ENCODE assay signal across 10 cellular contexts in genomic region chr6:42880240-42880817, GRCh38. TPM values are rescaled to one million over a fixed set of nuclear protein-coding genes. Genes with fewer than 3 reads are reported as not detected.
DNase-seq lines count a peak whose midpoint lies in the region; ATAC-seq, FAIRE-seq and TF ChIP-seq lines count a peak whose summit lies in the region.
"Not testable (repeated sequence)": the region's sequence is repeated elsewhere in the genome, so short reads cannot be mapped to it uniquely, and the experiment has no call there.
"Had no signal": no experiment of that assay in that cellular context is flagged by ENCODE, and none has a peak within 500 bp of the region (broad histone marks: within the 10 kb centered on the region; RNA-seq: fewer than 3 reads in every experiment).

No MANE protein-coding gene starts in this region.

- H3K27me3 ChIP-seq in BLaER1 treated with 17β-estradiol and CSF1 and Interleukin-3, amounts not matched to agents 10 nM and 100 nM; IMR-90 (ENCODE audit: control insufficient read depth, insufficient read depth, low read length); WERI-Rb-1 (ENCODE audit: insufficient read depth, low read depth, severe bottlenecking); astrocyte (ENCODE audit: insufficient read depth, low read length); kidney epithelial cell (ENCODE audit: control insufficient read depth, insufficient read depth, low read length); neuron (ENCODE audit: insufficient read depth, low read length); subcutaneous abdominal adipose tissue (ENCODE audit: control insufficient read depth in 5 of 5, insufficient read depth in 4 of 5, low read length in 5 of 5): not testable (repeated sequence)

- in situ Hi-C loops in IMR-90 (cut with MboI; ENCODE audit: low sequenced_read_pairs), result loop anchor here (25.0 kb wide), 1 partner anchor 793 kb away; no protein-coding TSS in a partner anchor

- H4K5ac ChIP-seq in IMR-90 (ENCODE audit: low read depth, low read length), result peak overlapping the region; percentile 73

- H2BK120ac ChIP-seq in IMR-90 (ENCODE audit: low read depth, low read length), result peak overlapping the region; percentile 37; the same call in 1 of the 2 replicates

- not testable (repeated sequence) for TF ChIP-seq RAD21 in IMR-90 (IDR thresholded peaks at IDR 0.05; ENCODE audit: low read length)

- not testable (repeated sequence) for H3K9me3 ChIP-seq in BLaER1 treated with 17β-estradiol and CSF1 and Interleukin-3, amounts not matched to agents 10 nM and 100 nM (replicated peaks in 1 of 11); IMR-90 (ENCODE audit: control insufficient read depth, insufficient read depth, low read length); WERI-Rb-1 (ENCODE audit: severe bottlenecking); astrocyte (ENCODE audit: insufficient read depth, low read depth, low read length); neuron (ENCODE audit: low read length); subcutaneous abdominal adipose tissue (ENCODE audit: control insufficient read depth in 5 of 5, low read length in 5 of 5)

- not testable (repeated sequence) for H3K18ac ChIP-seq in IMR-90 (ENCODE audit: low read depth, low read length)

- H3K4me1 ChIP-seq in BLaER1 treated with 17β-estradiol and CSF1 and Interleukin-3, amounts not matched to agents 10 nM and 100 nM, result peaks cover 23 to 37% (median 31%) of the 10 kb centered on the region in 10 experiments
- not testable (repeated sequence) for H3K4me1 ChIP-seq in IMR-90 (ENCODE audit: control insufficient read depth, insufficient read depth, low read length); astrocyte (ENCODE audit: insufficient read depth, low read length); neuron (ENCODE audit: insufficient read depth, low read length)
- H3K4me1 ChIP-seq in subcutaneous abdominal adipose tissue (ENCODE audit: control insufficient read depth in 5 of 5, insufficient read depth in 5 of 5, low read length in 5 of 5), result peaks cover 0 to 27% (median 23%) of the 10 kb centered on the region in 5 donors

- H3K4ac ChIP-seq in IMR-90 (ENCODE audit: low read depth, low read length), result peak overlapping the region; percentile 100

- not testable (repeated sequence) for H3K27me3 Mint-ChIP-seq in astrocyte (ENCODE audit: low read depth, unreplicated experiment)

- TF ChIP-seq CTCF in IMR-90 (conservative IDR thresholded peaks at IDR 0.05; ENCODE audit: low read depth, low read length); WERI-Rb-1 (IDR thresholded peaks at IDR 0.05; ENCODE audit: low read depth, low read length); astrocyte (IDR thresholded peaks at IDR 0.05; ENCODE audit: insufficient read depth, low read depth, low read length); kidney epithelial cell (IDR thresholded peaks at IDR 0.05; ENCODE audit: insufficient read depth, low read length, poor library complexity, severe bottlenecking): not testable (repeated sequence)

- not testable (repeated sequence) for FAIRE-seq in astrocyte (lab: Jason Lieb, UNC)

- H2BK20ac ChIP-seq in IMR-90 (ENCODE audit: low read depth, low read length), result not testable (repeated sequence)

- peak overlapping the region; percentile 100 for H3K27ac Mint-ChIP-seq in astrocyte (ENCODE audit: unreplicated experiment)

- H3K36me3 Mint-ChIP-seq in astrocyte (ENCODE audit: low read depth, unreplicated experiment), result not testable (repeated sequence)

- H3K79me1 ChIP-seq in IMR-90 (ENCODE audit: low read depth in 1 of 2, low read length in 2 of 2), result peaks cover 20 to 37% of the 10 kb centered on the region in 2 experiments

- peak overlapping the region; percentile 78 for H2AK5ac ChIP-seq in IMR-90 (ENCODE audit: low read depth, low read length)

- H4K8ac ChIP-seq in IMR-90 (ENCODE audit: low read depth in 2 of 2, low read length in 2 of 2), result peak overlapping the region; percentile 97 to 98

- peak overlapping the region; percentile 98 for H2AFZ ChIP-seq in IMR-90 (replicated peaks; ENCODE audit: low read length, poor library complexity)
- peak overlapping the region; percentile 94 for H2AFZ ChIP-seq in astrocyte (ENCODE audit: low read depth, low read length)
- H2AFZ ChIP-seq in neuron (ENCODE audit: low read depth, low read length), result peak overlapping the region; percentile 90

- H3K79me2 ChIP-seq in astrocyte (ENCODE audit: insufficient read depth, low read length), result peaks cover 52% of the 10 kb centered on the region

- dilution Hi-C loops in IMR-90 (cut with HindIII; ENCODE audit: low sequenced_read_pairs, unreplicated experiment), result not testable (repeated sequence)

- H3K56ac ChIP-seq in IMR-90 (ENCODE audit: extremely low read depth, insufficient read depth, low read length), result peak overlapping the region; percentile 81

- H2BK5ac ChIP-seq in IMR-90 (ENCODE audit: low read depth, low read length, poor library complexity, severe bottlenecking), result peak overlapping the region; percentile 99

- H3K4me1 Mint-ChIP-seq in astrocyte (ENCODE audit: low read depth, unreplicated experiment), result not testable (repeated sequence)

- DNase-seq in IMR-90; WERI-Rb-1; astrocyte (ENCODE audit: low read depth); epithelial cell of prostate (ENCODE audit: low read depth, low spot score); kidney epithelial cell (ENCODE audit: low read depth): not testable (repeated sequence)

- H3K9me3 Mint-ChIP-seq in astrocyte (ENCODE audit: unreplicated experiment), result not testable (repeated sequence)

- peak overlapping the region; percentile 98 for H3K4me3 Mint-ChIP-seq in astrocyte (ENCODE audit: unreplicated experiment)

- ATAC-seq in IMR-90 (ENCODE audit: low read depth), result not testable (repeated sequence)

- intact Hi-C loops in IMR-90 (cut with micrococcal nuclease), result not testable (repeated sequence)

- peak overlapping the region; percentile 76 for H4K91ac ChIP-seq in IMR-90 (ENCODE audit: insufficient read depth, low read depth, low read length)

- peak overlapping the region; percentile 87 to 98 (median 95) for H3K9ac ChIP-seq in BLaER1 treated with 17β-estradiol and CSF1 and Interleukin-3, amounts not matched to agents 10 nM and 100 nM
- H3K9ac ChIP-seq in IMR-90 (ENCODE audit: low read depth, low read length) (peak overlapping the region; percentile 97), astrocyte (ENCODE audit: low read length) (peak overlapping the region; percentile 98), subcutaneous abdominal adipose tissue (ENCODE audit: low read length in 5 of 5) (peak overlapping the region; percentile 81 to 99 (median 90))

- peak overlapping the region; percentile 82 to 94 (median 87) for H3K4me2 ChIP-seq in BLaER1 treated with 17β-estradiol and CSF1 and Interleukin-3, amounts not matched to agents 10 nM and 100 nM
- peak overlapping the region; percentile 78 for H3K4me2 ChIP-seq in IMR-90 (ENCODE audit: low read depth, low read length)
- peak overlapping the region; percentile 87 for H3K4me2 ChIP-seq in astrocyte (ENCODE audit: low read length)

- peak overlapping the region; percentile 85 to 97 (median 92) for H3K27ac ChIP-seq in BLaER1 treated with 17β-estradiol and CSF1 and Interleukin-3, amounts not matched to agents 10 nM and 100 nM
- H3K27ac ChIP-seq in IMR-90 (ENCODE audit: insufficient read depth, low read length) (peak overlapping the region; percentile 99), WERI-Rb-1 (peak overlapping the region; percentile 94), astrocyte (ENCODE audit: low read depth, low read length) (peak overlapping the region; percentile 93), epithelial cell of prostate (peak overlapping the region; percentile 86), subcutaneous abdominal adipose tissue (ENCODE audit: low read depth, low read length) (peak overlapping the region; percentile 74)

- 15% methylated on average over 10 of the region's 25 CpGs; no CpG with 5 or more reads in 1 of the 2 experiments for WGBS in IMR-90 (ENCODE audit: extremely low coverage in 2 of 2, insufficient read length in 1 of 2), 2 experiments

- H3K4me3 ChIP-seq in BLaER1 treated with 17β-estradiol and CSF1 and Interleukin-3, amounts not matched to agents 10 nM and 100 nM, result peak overlapping the region; percentile 72 to 91 (median 85)
- H3K4me3 ChIP-seq in IMR-90 (ENCODE audit: insufficient read depth, low read depth, low read length) (peak overlapping the region; percentile 69), WERI-Rb-1 (ENCODE audit: low read depth, low read length) (peak overlapping the region; percentile 99), astrocyte (ENCODE audit: insufficient read depth, low read depth, low read length) (peak overlapping the region; percentile 87), kidney epithelial cell (ENCODE audit: low read depth, low read length) (peak overlapping the region; percentile 82), neuron (ENCODE audit: low read length) (peak overlapping the region; percentile 96), subcutaneous abdominal adipose tissue (ENCODE audit: low read depth in 1 of 5, low read length in 5 of 5) (peak overlapping the region; percentile 84 to 98 (median 85))

- POLR2A ChIA-PET in IMR-90 (lab: Charles Lee; ENCODE audit: unreplicated experiment), result interaction anchor here (0.6 to 1.2 kb wide), 5 partner anchors 9 to 183 kb away, joined by 3 to 12 read pairs (median 7); partner anchors contain the start of gene TBCC

- H3K9me1 ChIP-seq in IMR-90 (ENCODE audit: insufficient read depth, low read length), result not testable (repeated sequence)

- TSS peak; percentile 80 for BruUV-seq in IMR-90 (replicated peaks; lab: Mats Ljungman, UMichigan)

- H3K23ac ChIP-seq in IMR-90 (ENCODE audit: low read depth, low read length), result peak overlapping the region; percentile 95

- CTCF ChIA-PET in IMR-90 (lab: Yijun Ruan, JAX), result not testable (repeated sequence)

- peaks cover 41 to 49% (median 45%) of the 10 kb centered on the region in 11 experiments for H3K36me3 ChIP-seq in BLaER1 treated with 17β-estradiol and CSF1 and Interleukin-3, amounts not matched to agents 10 nM and 100 nM
- H3K36me3 ChIP-seq in IMR-90 (ENCODE audit: control insufficient read depth, insufficient read depth, low read length), result peaks cover 27% of the 10 kb centered on the region
- H3K36me3 ChIP-seq in WERI-Rb-1, result peaks cover 52% of the 10 kb centered on the region
- H3K36me3 ChIP-seq in astrocyte (ENCODE audit: insufficient read depth, low read length), result peaks cover 22% of the 10 kb centered on the region
- H3K36me3 ChIP-seq in kidney epithelial cell (ENCODE audit: control insufficient read depth, insufficient read depth, low read length), result not testable (repeated sequence)
- peaks cover 30% of the 10 kb centered on the region for H3K36me3 ChIP-seq in neuron (ENCODE audit: insufficient read depth, low read length)
- H3K36me3 ChIP-seq in subcutaneous abdominal adipose tissue (ENCODE audit: control insufficient read depth in 5 of 5, insufficient read depth in 5 of 5, low read length in 5 of 5), result peaks cover 12 to 26% (median 24%) of the 10 kb centered on the region in 5 donors

- peaks cover 11 to 45% (median 37%) of the 10 kb centered on the region in 11 experiments; a peak in 18 of 22 replicates for H4K20me1 ChIP-seq in BLaER1 treated with 17β-estradiol and CSF1 and Interleukin-3, amounts not matched to agents 10 nM and 100 nM
- not testable (repeated sequence) for H4K20me1 ChIP-seq in IMR-90 (ENCODE audit: insufficient read depth, low read length)
- H4K20me1 ChIP-seq in astrocyte (ENCODE audit: insufficient read depth, low read length), result peaks cover 26% of the 10 kb centered on the region

- H2BK15ac ChIP-seq in IMR-90 (ENCODE audit: low read depth, low read length), result not testable (repeated sequence)

- peak overlapping the region; percentile 99 for H3K14ac ChIP-seq in IMR-90 (replicated peaks; ENCODE audit: low read depth, low read length)

- H2AK9ac ChIP-seq in IMR-90 (replicated peaks; ENCODE audit: low read depth, low read length, poor library complexity), result peak overlapping the region; percentile 100

- TF ChIP-seq POLR2A in IMR-90 (IDR thresholded peaks at IDR 0.05; ENCODE audit: low read depth, low read length), result not testable (repeated sequence)

RNA-seq across cellular contexts. Expression of gene RPL7L1, which starts 0.9 kb away (rescaled TPM):
- total RNA-seq in IMR-90 (2012; rRNA removed) (112 and 125 TPM in 2 replicates), astrocyte (90.1 and 92.0 TPM in 2 replicates), kidney epithelial cell (107 and 113 TPM in 2 replicates)
- polyA plus RNA-seq in IMR-90 (2012; rRNA removed), result 31.3 and 43.0 TPM in 2 replicates
- 10.1 and 18.2 TPM in 2 replicates for polyA plus RNA-seq in IMR-90 (2012; cell fraction: cytosol; rRNA removed)
- 3.2 and 12.8 TPM in 2 replicates for polyA plus RNA-seq in IMR-90 (2012; cell fraction: nucleus; rRNA removed; ENCODE audit: low replicate concordance)

RNA-seq across cellular contexts. Expression of gene PTCRA, which starts 35.5 kb away (rescaled TPM):
- not detected in 2 replicates for total RNA-seq in IMR-90 (2012; rRNA removed)
- polyA plus RNA-seq in IMR-90 (2012; rRNA removed), result not detected in 2 replicates
- not detected in 2 replicates for polyA plus RNA-seq in IMR-90 (2012; cell fraction: cytosol; rRNA removed)
- polyA plus RNA-seq in IMR-90 (2012; cell fraction: nucleus; rRNA removed; ENCODE audit: low replicate concordance), result not detected in 2 replicates
- not detected in 2 replicates for total RNA-seq in astrocyte
- total RNA-seq in kidney epithelial cell, result not detected in 2 replicates
- total RNA-seq: glomerular endothelial cell, occipital lobe had no signal

RNA-seq across cellular contexts. Expression of gene CNPY3, which starts 49.0 kb away (rescaled TPM):
- total RNA-seq in IMR-90 (2012; rRNA removed) (13.3 and 15.3 TPM in 2 replicates), astrocyte (37.1 and 37.4 TPM in 2 replicates), kidney epithelial cell (56.5 and 57.8 TPM in 2 replicates)
- 39.2 and 39.8 TPM in 2 replicates for polyA plus RNA-seq in IMR-90 (2012; rRNA removed)
- polyA plus RNA-seq in IMR-90 (2012; cell fraction: cytosol; rRNA removed), result 28.5 and 36.8 TPM in 2 replicates
- 17.9 and 22.1 TPM in 2 replicates for polyA plus RNA-seq in IMR-90 (2012; cell fraction: nucleus; rRNA removed; ENCODE audit: low replicate concordance)
